ENCODE assay signal across 24 cellular contexts in the genomic region with DNA sequence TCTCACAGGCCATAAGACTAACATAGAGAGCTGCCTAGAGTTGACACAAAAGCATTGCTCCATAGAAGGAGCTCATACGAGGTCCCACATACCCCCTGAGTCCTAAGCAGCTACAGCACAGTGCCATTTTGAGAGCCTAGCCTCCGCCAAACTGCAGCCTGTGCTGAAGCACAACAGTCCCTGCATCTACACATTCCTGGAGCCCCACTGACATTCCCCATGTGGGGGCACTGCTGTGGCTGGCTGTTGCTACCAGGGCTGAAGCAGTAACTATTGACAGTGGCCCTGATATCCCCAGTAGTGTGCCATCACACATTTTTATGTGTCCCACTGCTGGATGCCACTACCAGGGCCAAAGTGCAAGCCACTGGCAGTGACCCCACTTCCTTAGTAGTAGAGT.
"Had no signal": no experiment of that assay in that cellular context is flagged by ENCODE, and none has a peak within 500 bp of the region (broad histone marks: within the 10 kb centered on the region; RNA-seq: fewer than 3 reads in every experiment).

No MANE protein-coding gene starts in this region.

- H3K4me3 Mint-ChIP-seq: mesothelial cell of epicardium; naive B cell; natural killer cell treated with Interleukin-12 subunit alpha and Interleukin-12 subunit beta and Interleukin-15 and Interleukin-18, amount 100 ng/mL, for 72 hours; neural crest cell; stimulated activated effector memory CD8-positive, alpha-beta T cell treated with anti-CD3 and anti-CD28 coated beads, Interleukin-12 subunit alpha, Interleukin-12 subunit beta, amount 100 ng/mL, for 72 hours had no signal

- H3K9me3 ChIP-seq: mucosa of descending colon, prostate gland, thyroid gland, vagina had no signal

- ATAC-seq: left cardiac atrium; left lung; mucosa of descending colon; stimulated activated effector memory CD8-positive, alpha-beta T cell treated with anti-CD3 and anti-CD28 coated beads, Interleukin-12 subunit alpha, Interleukin-12 subunit beta, amount 100 ng/mL, for 72 hours had no signal

- H3K27ac ChIP-seq: coronary artery, left lung, prostate gland, right atrium auricular region, sigmoid colon, stomach, thyroid gland, vagina had no signal

- H3K9me3 Mint-ChIP-seq: natural killer cell treated with Interleukin-12 subunit alpha and Interleukin-12 subunit beta and Interleukin-15 and Interleukin-18, amount 100 ng/mL, for 72 hours had no signal

- DNase-seq: dermis blood vessel endothelial cell; effector memory CD4-positive, alpha-beta T cell; erythroblast; hypothalamus; left cardiac atrium; left lung; mesenchymal stem cell; mucosa of descending colon; naive B cell; sigmoid colon; stimulated activated CD4-positive, alpha-beta T cell treated with anti-CD3 and anti-CD28 coated beads, Interleukin-2, amount 100 ng/mL, for 24 hours; stimulated activated CD4-positive, alpha-beta T cell treated with anti-CD3 and anti-CD28 coated beads, Interleukin-4, amount 100 ng/mL, for 24 hours; stimulated activated naive CD4-positive, alpha-beta T cell treated with Interleukin-2 at 50 U/mL for 16 hours; stomach; thyroid gland; trophoblast cell had no signal

- H3K27me3 ChIP-seq: left lung, right atrium auricular region, sigmoid colon, stomach, thyroid gland, vagina had no signal

- H3K36me3 ChIP-seq: left lung, prostate gland, right atrium auricular region, sigmoid colon, stomach, thyroid gland, vagina had no signal

- H3K36me3 Mint-ChIP-seq: mesothelial cell of epicardium; naive B cell; stimulated activated effector memory CD8-positive, alpha-beta T cell treated with anti-CD3 and anti-CD28 coated beads, Interleukin-12 subunit alpha, Interleukin-12 subunit beta, amount 100 ng/mL, for 72 hours had no signal

- H3K4me1 ChIP-seq: left lung, prostate gland, right atrium auricular region, sigmoid colon, stomach, thyroid gland, vagina had no signal

- H3K4me1 Mint-ChIP-seq: naive B cell; neural crest cell; stimulated activated effector memory CD8-positive, alpha-beta T cell treated with anti-CD3 and anti-CD28 coated beads, Interleukin-12 subunit alpha, Interleukin-12 subunit beta, amount 100 ng/mL, for 72 hours had no signal

- H3K4me3 ChIP-seq: coronary artery, left lung, mucosa of descending colon, prostate gland, right atrium auricular region, sigmoid colon, stomach, thyroid gland, vagina had no signal

- H3K27ac Mint-ChIP-seq: mesothelial cell of epicardium; naive B cell; natural killer cell treated with Interleukin-12 subunit alpha and Interleukin-12 subunit beta and Interleukin-15 and Interleukin-18, amount 100 ng/mL, for 72 hours; stimulated activated effector memory CD8-positive, alpha-beta T cell treated with anti-CD3 and anti-CD28 coated beads, Interleukin-12 subunit alpha, Interleukin-12 subunit beta, amount 100 ng/mL, for 72 hours had no signal
